ENCODE assay signal across 17 cellular contexts in genomic region chr15:39388118-39388517, GRCh38.
"Had no signal": no experiment of that assay in that cellular context is flagged by ENCODE, and none has a peak within 500 bp of the region (broad histone marks: within the 10 kb centered on the region; RNA-seq: fewer than 3 reads in every experiment).

No MANE protein-coding gene starts in this region.

- H3K9me3 ChIP-seq: ascending aorta, heart right ventricle, thyroid gland had no signal

- FAIRE-seq: bronchial epithelial cell, colon, frontal cortex had no signal

- H3K27me3 ChIP-seq: ascending aorta, heart right ventricle, thyroid gland had no signal

- H3K4me2 ChIP-seq: smooth muscle cell had no signal

- H3K4me1 ChIP-seq: ascending aorta, thyroid gland had no signal

- H3K36me3 Mint-ChIP-seq: stimulated activated effector memory CD8-positive, alpha-beta T cell treated with anti-CD3 and anti-CD28 coated beads, Interleukin-12 subunit alpha, Interleukin-12 subunit beta, amount 100 ng/mL, for 72 hours; T-cell had no signal

- H3K4me3 ChIP-seq: ascending aorta, heart right ventricle, smooth muscle cell, thyroid gland had no signal

- H3K27ac ChIP-seq: ascending aorta, thyroid gland, VCaP had no signal

- H3K4me3 Mint-ChIP-seq: activated CD4-positive, alpha-beta T cell treated with anti-CD3 and anti-CD28 coated beads for 36 hours; activated CD8-positive, alpha-beta T cell treated with anti-CD3 and anti-CD28 coated beads, Interleukin-2, amount 10 ng/mL, durations not matched to agents 7 days and 5 days; stimulated activated effector memory CD8-positive, alpha-beta T cell treated with anti-CD3 and anti-CD28 coated beads, Interleukin-12 subunit alpha, Interleukin-12 subunit beta, amount 100 ng/mL, for 72 hours; T-cell had no signal

- H3K36me3 ChIP-seq: ascending aorta, heart right ventricle, thyroid gland had no signal

- H3K27ac Mint-ChIP-seq: activated CD4-positive, alpha-beta T cell treated with anti-CD3 and anti-CD28 coated beads for 36 hours; activated CD8-positive, alpha-beta T cell treated with anti-CD3 and anti-CD28 coated beads, Interleukin-2, amount 10 ng/mL, durations not matched to agents 7 days and 5 days; stimulated activated effector memory CD8-positive, alpha-beta T cell treated with anti-CD3 and anti-CD28 coated beads, Interleukin-12 subunit alpha, Interleukin-12 subunit beta, amount 100 ng/mL, for 72 hours; T-cell had no signal

- DNase-seq: activated CD4-positive, alpha-beta T cell treated with anti-CD3 and anti-CD28 coated beads for 36 hours; activated CD8-positive, alpha-beta memory T cell treated with anti-CD3 and anti-CD28 coated beads, Interleukin-2, amount 50 U/mL, for 48 hours; activated CD8-positive, alpha-beta T cell treated with anti-CD3 and anti-CD28 coated beads, Interleukin-2, amount 10 ng/mL, durations not matched to agents 7 days and 5 days; heart right ventricle; islet precursor cell; posterior cingulate gyrus; right cardiac atrium; T-cell; T1000; thyroid gland had no signal

- H3K9me3 Mint-ChIP-seq: stimulated activated effector memory CD8-positive, alpha-beta T cell treated with anti-CD3 and anti-CD28 coated beads, Interleukin-12 subunit alpha, Interleukin-12 subunit beta, amount 100 ng/mL, for 72 hours; T-cell had no signal

- ATAC-seq: activated CD4-positive, alpha-beta T cell treated with anti-CD3 and anti-CD28 coated beads for 36 hours; activated CD8-positive, alpha-beta T cell treated with anti-CD3 and anti-CD28 coated beads, Interleukin-2, amount 10 ng/mL, durations not matched to agents 7 days and 5 days; stimulated activated effector memory CD8-positive, alpha-beta T cell treated with anti-CD3 and anti-CD28 coated beads, Interleukin-12 subunit alpha, Interleukin-12 subunit beta, amount 100 ng/mL, for 72 hours; T-cell had no signal

- H3K4me1 Mint-ChIP-seq: activated CD4-positive, alpha-beta T cell treated with anti-CD3 and anti-CD28 coated beads for 36 hours; stimulated activated effector memory CD8-positive, alpha-beta T cell treated with anti-CD3 and anti-CD28 coated beads, Interleukin-12 subunit alpha, Interleukin-12 subunit beta, amount 100 ng/mL, for 72 hours; T-cell had no signal
